In genomic region chr9:134294228-134295071, GRCh38 we compare ENCODE assay signal across 13 cellular contexts. TPM values are rescaled to one million over a fixed set of nuclear protein-coding genes. Genes with fewer than 3 reads are reported as not detected.
A peak's percentile ranks its signal among the peaks of the same experiment; 100 is the strongest.
DNase-seq lines count a peak whose midpoint lies in the region; ATAC-seq and TF ChIP-seq lines count a peak whose summit lies in the region.
"Had no signal": no experiment of that assay in that cellular context is flagged by ENCODE, and none has a peak within 500 bp of the region (broad histone marks: within the 10 kb centered on the region; RNA-seq: fewer than 3 reads in every experiment).

No MANE protein-coding gene starts in this region.

- H3K4me3 ChIP-seq in left ventricle myocardium inferior (peak overlapping the region; percentile 56), gastrocnemius medialis (peak overlapping the region; percentile 1 to 44 (median 36))

- peak; percentile 39 for DNase-seq in CD14-positive monocyte (ENCODE audit: low spot score)
- peak; percentile 48 for DNase-seq in SW480 (ENCODE audit: low spot score)
- DNase-seq in left ventricle myocardium inferior, result peak; percentile 60
- DNase-seq in gastrocnemius medialis, result no peak
- DNase-seq in stimulated activated CD4-positive, alpha-beta T cell treated with anti-CD3 and anti-CD28 coated beads, Interleukin-4, amount 100 ng/mL, for 24 hours, result no peak
- no peak for DNase-seq in HCEC 1CT
- no peak for DNase-seq in T-cell
- DNase-seq: Calu3; central memory CD4-positive, alpha-beta T cell; NCI-H2029; T-helper 1 cell had no signal

- H3K4me3 Mint-ChIP-seq in CD14-positive monocyte (peak overlapping the region; percentile 86 to 94), T-cell (peak overlapping the region in 1 of 3 donors; percentile 41)

- peaks cover 18 to 29% (median 21%) of the 10 kb centered on the region in 3 donors for H3K27me3 Mint-ChIP-seq in CD14-positive monocyte (ENCODE audit: low read depth in 3 of 3)
- peaks cover 0 to 7% of the 10 kb centered on the region in 2 donors for H3K27me3 Mint-ChIP-seq in T-cell

- TF ChIP-seq CTCF in CD14-positive monocyte (IDR thresholded peaks at IDR 0.05) (no peak), left ventricle myocardium inferior (IDR thresholded peaks at IDR 0.05; ENCODE audit: borderline replicate concordance) (peak; percentile 16), gastrocnemius medialis (IDR thresholded peaks at IDR 0.05 in 4 of 5, conservative IDR thresholded peaks at IDR 0.05 in 1 of 5) (no peak)

- peaks cover 11% of the 10 kb centered on the region for H3K4me1 Mint-ChIP-seq in CD14-positive monocyte
- peaks cover 0 to 3% (median 3%) of the 10 kb centered on the region in 3 donors for H3K4me1 Mint-ChIP-seq in T-cell

- in situ Hi-C loops in gastrocnemius medialis (cut with MboI; ENCODE audit: low sequenced_read_pairs in 4 of 4), result no loop called here

- H3K27ac Mint-ChIP-seq in CD14-positive monocyte (no peak overlapping the region), T-cell (no peak overlapping the region)

- H3K36me3 Mint-ChIP-seq in CD14-positive monocyte (no peaks in the 10 kb centered on the region), T-cell (no peaks in the 10 kb centered on the region)

- no peaks in the 10 kb centered on the region for H3K9me3 ChIP-seq in left ventricle myocardium inferior (replicated peaks)
- H3K9me3 ChIP-seq in gastrocnemius medialis, result no peaks in the 10 kb centered on the region

- intact Hi-C loops in CD14-positive monocyte (cut with micrococcal nuclease), result no loop called here
- intact Hi-C loops in left ventricle myocardium inferior (cut with micrococcal nuclease), result no loop called here
- intact Hi-C loops in gastrocnemius medialis (cut with DNase I; ENCODE audit: low total_unique reads), result no loop called here

- H3K27me3 ChIP-seq in left ventricle myocardium inferior (ENCODE audit: low read depth) (no peaks in the 10 kb centered on the region), gastrocnemius medialis (no peaks in the 10 kb centered on the region)

- H3K36me3 ChIP-seq in left ventricle myocardium inferior (no peaks in the 10 kb centered on the region), gastrocnemius medialis (no peaks in the 10 kb centered on the region)

- TF ChIP-seq POLR2A in gastrocnemius medialis (IDR thresholded peaks at IDR 0.05), result no peak

- H3K4me1 ChIP-seq in left ventricle myocardium inferior (peaks cover 22% of the 10 kb centered on the region), gastrocnemius medialis (peaks cover 16 to 22% of the 10 kb centered on the region in 2 donors)

- peak in 1 of 2 donors; percentile 27 for ATAC-seq in gastrocnemius medialis
- ATAC-seq in GM19351 (IDR thresholded peaks at IDR 0.05; ENCODE audit: unreplicated experiment), result no peak
- no peak for ATAC-seq in T-cell (replicated peaks in 1 of 4)

- peaks cover 0 to 7% (median 0%) of the 10 kb centered on the region in 7 donors for H3K9me3 Mint-ChIP-seq in CD14-positive monocyte
- H3K9me3 Mint-ChIP-seq in T-cell, result no peaks in the 10 kb centered on the region

- CTCF ChIA-PET in T-cell (lab: Charles Lee), result interaction anchor here in 1 of 2 donors (0.6 to 1.3 kb wide), 2 partner anchors 11 to 987 kb away, joined by 3 to 7 read pairs; no protein-coding TSS in a partner anchor

- H3K27ac ChIP-seq in left ventricle myocardium inferior (replicated peaks) (peak overlapping the region; percentile 44), gastrocnemius medialis (no peak overlapping the region)
- H3K27ac ChIP-seq: HL-60 had no signal

- POLR2A ChIA-PET in T-cell (lab: Charles Lee), result no interaction called here

RNA-seq across cellular contexts. Expression of gene RXRA, which starts 31.8 kb away (rescaled TPM):
- polyA plus RNA-seq in CD14-positive monocyte, result 10 to 100 TPM; 15.8 to 23.2 TPM
- 57.1 TPM for total RNA-seq in left ventricle myocardium inferior
- total RNA-seq in gastrocnemius medialis, result 100 to 1,000 TPM in 3 of 4 donors, 10 to 100 TPM in 1; 70.8 to 224 (median 160) TPM
- total RNA-seq in T-cell, result 10 to 100 TPM in 4 of 5 donors, 1 to 10 TPM in 1; 5.6 to 17.7 (median 14.5) TPM

Comparison
In these comparisons a context has a peak if more than half of its experiments do, and no peak if none do; other contexts are left out.
1. DNase-seq: peak in CD14-positive monocyte (single experiment), SW480 (single experiment) and left ventricle myocardium inferior (single experiment); none in gastrocnemius medialis (0 of 2), stimulated activated CD4-positive, alpha-beta T cell treated with anti-CD3 and anti-CD28 coated beads, Interleukin-4, amount 100 ng/mL, for 24 hours (single experiment), HCEC 1CT (single experiment) and T-cell (0 of 34).